Comparison of ENCODE assay signal across 25 cellular contexts in the genomic region with DNA sequence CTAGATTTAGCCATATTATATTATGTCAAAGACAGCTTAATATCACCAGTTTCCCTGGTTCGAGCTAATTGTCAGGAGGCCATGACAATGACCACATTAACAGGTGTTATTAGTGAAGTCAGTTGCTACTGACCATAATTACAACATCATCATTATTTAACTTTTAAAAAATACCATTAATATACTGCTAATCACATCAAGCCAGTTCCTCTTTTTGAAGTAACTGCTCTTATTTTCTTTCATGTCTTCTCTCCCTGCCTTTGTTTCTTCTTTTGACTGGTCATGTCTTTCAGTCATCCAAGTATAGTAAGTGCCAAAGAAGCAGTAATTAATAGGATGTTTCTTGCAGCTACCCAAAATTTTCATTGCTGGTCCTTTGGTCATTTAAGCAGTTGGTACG.
"Had no signal": no experiment of that assay in that cellular context is flagged by ENCODE, and none has a peak within 500 bp of the region (broad histone marks: within the 10 kb centered on the region; RNA-seq: fewer than 3 reads in every experiment).

No MANE protein-coding gene starts in this region.

- DNase-seq: activated CD4-positive, alpha-beta memory T cell treated with anti-CD3 and anti-CD28 coated beads, Interleukin-2, amount 10 ng/mL, durations not matched to agents 7 days and 5 days; activated CD4-positive, alpha-beta T cell treated with anti-CD3 and anti-CD28 coated beads for 36 hours; activated CD4-positive, alpha-beta T cell treated with anti-CD3 and anti-CD28 coated beads, Interleukin-2, amount 50 U/mL, for 1 hour; activated naive CD4-positive, alpha-beta T cell treated with anti-CD3 and anti-CD28 coated beads, Interleukin-2, amount 50 U/mL, for 16 hours; activated naive CD8-positive, alpha-beta T cell treated with anti-CD3 and anti-CD28 coated beads, Interleukin-2, amount 10 ng/mL, durations not matched to agents 7 days and 5 days; activated T-cell treated with anti-CD3 and anti-CD28 coated beads, Interleukin-2, amount 50 U/mL, for 72 hours; adrenal gland; anterior cingulate cortex; body of pancreas; central memory CD4-positive, alpha-beta T cell; Kasumi-1; NCI-H1105 treated with DMSO at 0.1 percent for 48 hours; NCI-H1436 treated with DMSO at 0.1 percent for 48 hours; NCI-H187; NCI-H2081 treated with DMSO at 0.1 percent for 48 hours; NCI-H446; NCI-H524; PC-9; SIG-M5; T-cell; T-helper 2 cell; T1000 had no signal

- H3K9me3 ChIP-seq: adrenal gland, body of pancreas had no signal

- H3K4me2 ChIP-seq: PC-9 had no signal

- H3K27ac ChIP-seq: adrenal gland, body of pancreas, VCaP had no signal

- H3K4me3 ChIP-seq: adrenal gland, body of pancreas, PC-9 had no signal

- H2AFZ ChIP-seq: PC-9 had no signal

- ATAC-seq: activated CD4-positive, alpha-beta T cell treated with anti-CD3 and anti-CD28 coated beads for 36 hours; activated T-cell treated with anti-CD3 and anti-CD28 coated beads, Interleukin-2, amount 50 U/mL, for 72 hours; body of pancreas; T-cell had no signal

- FAIRE-seq: bronchial epithelial cell, TTC549 had no signal

- H3K36me3 ChIP-seq: adrenal gland had no signal

- H3K27me3 ChIP-seq: adrenal gland, body of pancreas had no signal
